1 cellular context compared by ENCODE assay signal in the genomic region with DNA sequence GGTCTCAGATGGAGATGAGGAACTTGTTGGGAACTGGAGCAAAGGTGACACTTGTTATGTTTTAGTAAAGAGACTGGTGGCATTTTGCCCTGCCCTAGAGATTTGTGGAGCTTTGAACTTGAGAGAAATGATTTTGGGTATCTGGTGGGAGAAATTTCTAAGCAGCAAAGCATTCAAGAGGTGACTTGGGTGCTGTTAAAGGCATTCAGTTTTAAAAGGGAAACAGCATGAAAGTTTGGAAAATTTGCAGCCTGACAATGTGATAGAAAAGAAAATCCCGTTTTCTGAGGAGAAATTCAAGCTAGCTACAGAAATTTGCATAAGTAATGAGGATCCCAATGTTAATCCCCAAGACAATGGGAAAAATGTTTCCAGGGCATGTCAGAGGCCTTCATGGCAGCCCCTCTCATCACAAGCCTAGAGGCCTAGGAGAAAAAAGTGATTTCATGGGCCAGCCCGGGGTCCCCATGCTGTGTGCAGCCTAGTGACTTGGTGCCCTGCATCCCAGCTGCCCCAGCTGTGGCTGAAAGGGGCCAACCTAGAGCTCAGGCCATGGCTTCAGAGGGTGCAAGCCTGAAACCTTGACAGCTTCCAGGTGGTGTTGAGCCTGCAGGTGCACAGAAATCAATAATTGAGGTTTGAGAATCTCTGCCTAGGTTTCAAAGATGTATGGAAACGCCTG. TPM values are rescaled to one million over a fixed set of nuclear protein-coding genes. Genes with fewer than 3 reads are reported as not detected.
"Had no signal": no experiment of that assay in that cellular context is flagged by ENCODE, and none has a peak within 500 bp of the region (broad histone marks: within the 10 kb centered on the region; RNA-seq: fewer than 3 reads in every experiment).

No MANE protein-coding gene starts in this region.

RNA-seq across cellular contexts. Expression of a gene that starts 37.7 kb away (rescaled TPM):
- total RNA-seq: T-helper 1 cell treated with Interleukin-12 subunit alpha and Interleukin-12 subunit beta and Interleukin-4 antibody, amounts not matched to agents 30 ng/mL and 1 ng/mL, for 36 hours had no signal
